Comparison of ENCODE assay signal across 18 cellular contexts in genomic region chr11:118898400-118899295, GRCh38. TPM values are rescaled to one million over a fixed set of nuclear protein-coding genes. Genes with fewer than 3 reads are reported as not detected.
DNase-seq lines count a peak whose midpoint lies in the region; ATAC-seq and TF ChIP-seq lines count a peak whose summit lies in the region.
"Had no signal": no experiment of that assay in that cellular context is flagged by ENCODE, and none has a peak within 500 bp of the region (broad histone marks: within the 10 kb centered on the region; RNA-seq: fewer than 3 reads in every experiment).

No MANE protein-coding gene starts in this region.

- no peak overlapping the region for H3K23ac ChIP-seq in neuronal stem cell (ENCODE audit: low read depth, low read length, poor library complexity)

- peak overlapping the region; percentile 42; the same call in 1 of the 2 replicates for H3K27ac Mint-ChIP-seq in HFFc6
- H3K27ac Mint-ChIP-seq in activated T-helper 2 cell treated with anti-CD3 and anti-CD28 coated beads, Interferon-gamma antibody, Interleukin-2, Interleukin-4, amounts not matched to agents 10 μg/mL and 5 μg/mL and 100 μg/mL, durations not matched to agents 14 hours and 24 hours and 36 hours = no peak overlapping the region

- intact Hi-C loops in activated T-helper 2 cell treated with anti-CD3 and anti-CD28 coated beads, Interferon-gamma antibody, Interleukin-2, Interleukin-4, amounts not matched to agents 10 μg/mL and 5 μg/mL and 100 μg/mL, durations not matched to agents 14 hours and 24 hours and 36 hours (cut with micrococcal nuclease) = no loop called here

- H3K4me3 ChIP-seq in BLaER1 = no peak overlapping the region
- H3K4me3 ChIP-seq in coronary artery = no peak overlapping the region
- no peak overlapping the region for H3K4me3 ChIP-seq in neuronal stem cell (ENCODE audit: low read length in 2 of 2)
- H3K4me3 ChIP-seq: esophagus squamous epithelium, HAP-1, lung, psoas muscle, upper lobe of right lung had no signal

- TF ChIP-seq CTCF in HFFc6 (IDR thresholded peaks at IDR 0.05) (no peak), coronary artery (IDR thresholded peaks at IDR 0.05) (no peak)

- H4K8ac ChIP-seq in neuronal stem cell (ENCODE audit: low read depth, low read length) = no peak overlapping the region

- no peak overlapping the region for H2AFZ ChIP-seq in neuronal stem cell (ENCODE audit: low read length)

- no peak overlapping the region for H2BK5ac ChIP-seq in neuronal stem cell (ENCODE audit: low read length)

- DNase-seq in HFFc6 (no peak), coronary artery (ENCODE audit: low spot score) (no peak), neuronal stem cell (ENCODE audit: low spot score) (no peak), hepatic stellate cell (ENCODE audit: low spot score) (no peak)
- no peak for DNase-seq in activated T-helper 2 cell treated with anti-CD3 and anti-CD28 coated beads, Interferon-gamma antibody, Interleukin-2, Interleukin-4, amounts not matched to agents 10 μg/mL and 5 μg/mL and 100 μg/mL, durations not matched to agents 14 hours and 24 hours and 36 hours (ENCODE audit: low spot score)
- DNase-seq: esophagus squamous epithelium, NCI-H1092, NCI-H446 treated with DMSO at 0.1 percent for 48 hours, nephron progenitor cell, SW 1271 had no signal

- H3K4me1 ChIP-seq in BLaER1 (peaks cover 85% of the 10 kb centered on the region), neuronal stem cell (ENCODE audit: control insufficient read depth in 2 of 2, insufficient read depth in 1 of 2, low read depth in 1 of 2, low read length in 2 of 2) (peaks cover 0 to 4% of the 10 kb centered on the region in 2 donors)
- H3K4me1 ChIP-seq: HAP-1, upper lobe of right lung had no signal

- peak overlapping the region; percentile 85 for H3K4me2 ChIP-seq in BLaER1
- H3K4me2 ChIP-seq in neuronal stem cell (ENCODE audit: insufficient read depth, low read length, poor library complexity, severe bottlenecking) = no peak overlapping the region

- peaks cover 24% of the 10 kb centered on the region for H3K27me3 Mint-ChIP-seq in HFFc6 (ENCODE audit: insufficient read depth)
- H3K27me3 Mint-ChIP-seq in activated T-helper 2 cell treated with anti-CD3 and anti-CD28 coated beads, Interferon-gamma antibody, Interleukin-2, Interleukin-4, amounts not matched to agents 10 μg/mL and 5 μg/mL and 100 μg/mL, durations not matched to agents 14 hours and 24 hours and 36 hours (ENCODE audit: low read depth) = no peaks in the 10 kb centered on the region

- H3K9ac ChIP-seq in BLaER1 = no peak overlapping the region
- peak overlapping the region; percentile 63 for H3K9ac ChIP-seq in neuronal stem cell (ENCODE audit: low read depth, low read length, poor library complexity)

- no peak for ATAC-seq in HG02642 (IDR thresholded peaks at IDR 0.05; ENCODE audit: poor library complexity, unreplicated experiment)
- ATAC-seq in GM19452 (IDR thresholded peaks at IDR 0.05; ENCODE audit: unreplicated experiment) = no peak
- ATAC-seq: upper lobe of right lung had no signal

- H3K36me3 Mint-ChIP-seq in HFFc6 (ENCODE audit: low read depth) = peaks cover 28% of the 10 kb centered on the region
- H3K36me3 Mint-ChIP-seq in activated T-helper 2 cell treated with anti-CD3 and anti-CD28 coated beads, Interferon-gamma antibody, Interleukin-2, Interleukin-4, amounts not matched to agents 10 μg/mL and 5 μg/mL and 100 μg/mL, durations not matched to agents 14 hours and 24 hours and 36 hours (ENCODE audit: low read depth) = peaks cover 39% of the 10 kb centered on the region

- H3K18ac ChIP-seq in neuronal stem cell (ENCODE audit: low read length) = no peak overlapping the region

- H3K14ac ChIP-seq in neuronal stem cell (ENCODE audit: low read length) = no peak overlapping the region

- no peaks in the 10 kb centered on the region for H3K9me3 ChIP-seq in BLaER1
- no peaks in the 10 kb centered on the region for H3K9me3 ChIP-seq in neuronal stem cell (replicated peaks in 1 of 2; ENCODE audit: control insufficient read depth in 2 of 2, insufficient read depth in 1 of 2, low read depth in 1 of 2, low read length in 2 of 2)
- H3K9me3 ChIP-seq: esophagus squamous epithelium, HAP-1, psoas muscle, upper lobe of right lung had no signal

- WGBS in neuronal stem cell (ENCODE audit: extremely low coverage in 2 of 2, insufficient read length in 2 of 2, insufficient replicate concordance in 1 of 2), 2 donors = no CpG with 5 or more reads among the region's 35 CpGs

- peaks cover 6% of the 10 kb centered on the region; the same call in 1 of the 2 replicates for H3K9me3 Mint-ChIP-seq in HFFc6
- no peaks in the 10 kb centered on the region for H3K9me3 Mint-ChIP-seq in activated T-helper 2 cell treated with anti-CD3 and anti-CD28 coated beads, Interferon-gamma antibody, Interleukin-2, Interleukin-4, amounts not matched to agents 10 μg/mL and 5 μg/mL and 100 μg/mL, durations not matched to agents 14 hours and 24 hours and 36 hours
- H3K9me3 Mint-ChIP-seq: nephron progenitor cell had no signal

- H3K36me3 ChIP-seq in BLaER1 = peaks cover 51% of the 10 kb centered on the region
- peaks cover 32 to 36% of the 10 kb centered on the region in 2 donors for H3K36me3 ChIP-seq in neuronal stem cell (replicated peaks in 1 of 2; ENCODE audit: control insufficient read depth in 2 of 2, insufficient read depth in 2 of 2, low read length in 2 of 2)

- no peak overlapping the region for H2BK15ac ChIP-seq in neuronal stem cell (ENCODE audit: low read length)

- no peak overlapping the region for H2AK5ac ChIP-seq in neuronal stem cell (ENCODE audit: low read depth, low read length)

- H3K27ac ChIP-seq in BLaER1 = peak overlapping the region; percentile 79
- H3K27ac ChIP-seq in coronary artery = peak overlapping the region; percentile 20 to 26
- H3K27ac ChIP-seq in neuronal stem cell (replicated peaks; ENCODE audit: low read length) = no peak overlapping the region
- H3K27ac ChIP-seq: esophagus squamous epithelium, psoas muscle, upper lobe of right lung had no signal

- H3K79me1 ChIP-seq in neuronal stem cell (ENCODE audit: low read depth, low read length) = peaks cover 3% of the 10 kb centered on the region

- H2BK120ac ChIP-seq in neuronal stem cell (ENCODE audit: low read depth, low read length) = no peak overlapping the region

- H4K91ac ChIP-seq in neuronal stem cell (ENCODE audit: low read depth, low read length, poor library complexity) = no peak overlapping the region

- no peaks in the 10 kb centered on the region; the same call in 1 of the 2 replicates for H4K20me1 ChIP-seq in BLaER1

- no peaks in the 10 kb centered on the region for H3K4me1 Mint-ChIP-seq in HFFc6 (ENCODE audit: low read depth)
- H3K4me1 Mint-ChIP-seq in activated T-helper 2 cell treated with anti-CD3 and anti-CD28 coated beads, Interferon-gamma antibody, Interleukin-2, Interleukin-4, amounts not matched to agents 10 μg/mL and 5 μg/mL and 100 μg/mL, durations not matched to agents 14 hours and 24 hours and 36 hours (ENCODE audit: low read depth) = peaks cover 26% of the 10 kb centered on the region

- H3K4ac ChIP-seq in neuronal stem cell (ENCODE audit: low read length) = no peak overlapping the region

- H3K4me3 Mint-ChIP-seq in HFFc6 = no peak overlapping the region
- H3K4me3 Mint-ChIP-seq in activated T-helper 2 cell treated with anti-CD3 and anti-CD28 coated beads, Interferon-gamma antibody, Interleukin-2, Interleukin-4, amounts not matched to agents 10 μg/mL and 5 μg/mL and 100 μg/mL, durations not matched to agents 14 hours and 24 hours and 36 hours (ENCODE audit: low read depth) = no peak overlapping the region
- H3K4me3 Mint-ChIP-seq: nephron progenitor cell had no signal

- H3K27me3 ChIP-seq in BLaER1 = no peaks in the 10 kb centered on the region
- peaks cover 0 to 1% (median 0%) of the 10 kb centered on the region in 3 experiments for H3K27me3 ChIP-seq in neuronal stem cell (ENCODE audit: control insufficient read depth in 3 of 3, insufficient read depth in 3 of 3, low read depth in 1 of 3, low read length in 3 of 3)
- H3K27me3 ChIP-seq: esophagus squamous epithelium, upper lobe of right lung had no signal

- no peak overlapping the region for H2BK12ac ChIP-seq in neuronal stem cell (ENCODE audit: low read length)

RNA-seq across cellular contexts. Expression of gene CXCR5, which starts 15.0 kb away (rescaled TPM):
- under 1 TPM in 1 of 6 experiments, not detected in 5; 0.06 TPM for total RNA-seq in HFFc6 (2021; fragmentation: NEBNext Ultra II Directional; extraction: Animal tissue kit (Norgen Biotek cat#: 25700))
- polyA plus RNA-seq in neuronal stem cell (2013, experiment 1 of 2) = not detected
- not detected for polyA plus RNA-seq in neuronal stem cell (2013, experiment 2 of 2)
- total RNA-seq in activated T-helper 2 cell treated with anti-CD3 and anti-CD28 coated beads, Interferon-gamma antibody, Interleukin-2, Interleukin-4, amounts not matched to agents 10 μg/mL and 5 μg/mL and 100 μg/mL, durations not matched to agents 14 hours and 24 hours and 36 hours = 7.5 and 8.1 TPM in 2 replicates
- total RNA-seq: bronchial epithelial cell, upper lobe of right lung had no signal

RNA-seq across cellular contexts. Expression of gene BCL9L, which starts 27.1 kb away (rescaled TPM):
- total RNA-seq in HFFc6 (2021; fragmentation: NEBNext Ultra II Directional; extraction: Animal tissue kit (Norgen Biotek cat#: 25700)) = 100 to 1,000 TPM; 120 to 135 (median 127) TPM
- 32.8 TPM for polyA plus RNA-seq in neuronal stem cell (2013, experiment 1 of 2)
- 34.6 TPM for polyA plus RNA-seq in neuronal stem cell (2013, experiment 2 of 2)
- total RNA-seq in activated T-helper 2 cell treated with anti-CD3 and anti-CD28 coated beads, Interferon-gamma antibody, Interleukin-2, Interleukin-4, amounts not matched to agents 10 μg/mL and 5 μg/mL and 100 μg/mL, durations not matched to agents 14 hours and 24 hours and 36 hours = 21.9 and 23.7 TPM in 2 replicates

RNA-seq across cellular contexts. Expression of gene UPK2, which starts 57.5 kb away (rescaled TPM):
- under 1 TPM in 4 of 6 experiments, not detected in 2; 0.19 to 0.83 (median 0.29) TPM for total RNA-seq in HFFc6 (2021; fragmentation: NEBNext Ultra II Directional; extraction: Animal tissue kit (Norgen Biotek cat#: 25700))
- polyA plus RNA-seq in neuronal stem cell (2013, experiment 1 of 2) = 0.50 TPM
- polyA plus RNA-seq in neuronal stem cell (2013, experiment 2 of 2) = 0.47 TPM
- 0.21 TPM in 1 of 2 replicates, not detected in the other for total RNA-seq in activated T-helper 2 cell treated with anti-CD3 and anti-CD28 coated beads, Interferon-gamma antibody, Interleukin-2, Interleukin-4, amounts not matched to agents 10 μg/mL and 5 μg/mL and 100 μg/mL, durations not matched to agents 14 hours and 24 hours and 36 hours
- total RNA-seq: bronchial epithelial cell, lung, psoas muscle, upper lobe of right lung had no signal
